In the genomic region with DNA sequence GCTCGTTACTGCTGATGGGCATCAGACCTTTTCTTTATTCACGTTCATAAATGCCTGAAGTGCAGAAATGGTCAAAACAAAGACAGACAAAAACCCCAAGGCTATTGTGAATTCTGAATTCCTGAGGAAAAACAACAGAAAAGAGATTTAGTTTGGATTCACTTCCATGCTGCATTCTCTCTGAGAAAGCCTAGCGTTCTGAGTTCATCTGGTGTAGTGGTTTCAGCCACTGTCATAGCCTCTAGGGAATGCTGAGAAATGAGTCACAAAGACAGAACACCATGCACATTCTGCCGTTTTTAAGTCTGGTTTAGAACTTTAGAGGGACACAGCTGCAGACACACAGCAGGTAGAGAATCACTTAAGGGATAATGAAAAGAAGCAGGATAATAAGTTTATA, we compare ENCODE assay signal across 14 cellular contexts.
A peak's percentile ranks its signal among the peaks of the same experiment; 100 is the strongest.
DNase-seq lines count a peak whose midpoint lies in the region; ATAC-seq, FAIRE-seq and TF ChIP-seq lines count a peak whose summit lies in the region.
"Had no signal": no experiment of that assay in that cellular context is flagged by ENCODE, and none has a peak within 500 bp of the region (broad histone marks: within the 10 kb centered on the region; RNA-seq: fewer than 3 reads in every experiment).

No MANE protein-coding gene starts in this region.

- H3K27me3 ChIP-seq in BJ (ENCODE audit: control insufficient read depth, insufficient read depth, low read length) (no peaks in the 10 kb centered on the region), keratinocyte (ENCODE audit: control insufficient read depth, extremely low read depth, insufficient read depth, low read length) (no peaks in the 10 kb centered on the region)
- H3K27me3 ChIP-seq: esophagus muscularis mucosa, MG63 had no signal

- no peak for TF ChIP-seq CTCF in BJ (IDR thresholded peaks at IDR 0.05; ENCODE audit: insufficient read depth, low read depth, low read length)
- TF ChIP-seq CTCF in astrocyte of the cerebellum (IDR thresholded peaks at IDR 0.05; ENCODE audit: low read depth, low read length, missing control alignments): no peak
- TF ChIP-seq CTCF in keratinocyte (optimal IDR thresholded peaks at IDR 0.05 in 1 of 3, IDR thresholded peaks at IDR 0.05 in 1 of 3, conservative IDR thresholded peaks at IDR 0.05 in 1 of 3; ENCODE audit: extremely low read depth in 1 of 3, insufficient read depth in 2 of 3, low read length in 3 of 3): no peak
- no peak for TF ChIP-seq CTCF in lower leg skin (IDR thresholded peaks at IDR 0.05)

- dilution Hi-C loops in keratinocyte (cut with MboI; ENCODE audit: extremely low pct_ligation_motif_present, low sequenced_read_pairs): no loop called here

- 28 to 34% methylated on average over 4 of the region's 4 CpGs for WGBS in lower leg skin, 2 donors

- no peak overlapping the region for H2AFZ ChIP-seq in keratinocyte (ENCODE audit: control insufficient read depth, low read length)

- POLR2A ChIA-PET in BJ (lab: Charles Lee): no interaction called here

- H3K9me3 ChIP-seq in keratinocyte (ENCODE audit: control insufficient read depth, low read depth, low read length): no peaks in the 10 kb centered on the region
- H3K9me3 ChIP-seq: esophagus muscularis mucosa, MG63 had no signal

- TF ChIP-seq POLR2A in lower leg skin (IDR thresholded peaks at IDR 0.05): no peak

- FAIRE-seq in keratinocyte (lab: Jason Lieb, UNC): peak; percentile 29
- FAIRE-seq: colon had no signal

- no peaks in the 10 kb centered on the region for H3K9me1 ChIP-seq in keratinocyte (ENCODE audit: control insufficient read depth, extremely low read depth, insufficient read depth, low read length)

- CTCF ChIA-PET in BJ (lab: Yijun Ruan, JAX): no interaction called here

- intact Hi-C loops in lower leg skin (cut with DNase I; ENCODE audit: low total_unique reads): no loop called here

- no peaks in the 10 kb centered on the region for H4K20me1 ChIP-seq in keratinocyte (ENCODE audit: control insufficient read depth, extremely low read depth, insufficient read depth, low read length)

- in situ Hi-C loops in astrocyte of the cerebellum (cut with HindIII; ENCODE audit: low sequenced_read_pairs): no loop called here

- H3K4me3 ChIP-seq in BJ (ENCODE audit: low read depth, low read length) (no peak overlapping the region), astrocyte of the cerebellum (ENCODE audit: low read depth, low read length) (no peak overlapping the region), keratinocyte (ENCODE audit: control insufficient read depth in 2 of 3, extremely low read depth in 1 of 3, insufficient read depth in 2 of 3, low read depth in 1 of 3, low read length in 3 of 3) (no peak overlapping the region), lower leg skin (ENCODE audit: low read depth, poor library complexity, severe bottlenecking) (no peak overlapping the region)
- H3K4me3 ChIP-seq: esophagus muscularis mucosa, MG63 had no signal

- H3K36me3 ChIP-seq in BJ (ENCODE audit: control insufficient read depth, insufficient read depth, low read length): no peaks in the 10 kb centered on the region
- no peaks in the 10 kb centered on the region for H3K36me3 ChIP-seq in keratinocyte (ENCODE audit: control insufficient read depth in 2 of 2, extremely low read depth in 1 of 2, insufficient read depth in 2 of 2, low read length in 2 of 2)
- H3K36me3 ChIP-seq: esophagus muscularis mucosa, MG63 had no signal

- peak; percentile 20 for DNase-seq in BJ (ENCODE audit: low read depth)
- peak; percentile 54 for DNase-seq in HT1080 (ENCODE audit: low read depth)
- DNase-seq in astrocyte of the cerebellum (ENCODE audit: low read depth): peak; percentile 35
- DNase-seq in keratinocyte (ENCODE audit: low read depth, low spot score): no peak
- DNase-seq in middle frontal gyrus (ENCODE audit: extremely low spot score, low spot score): no peak
- no peak for DNase-seq in activated CD4-positive, alpha-beta T cell treated with anti-CD3 and anti-CD28 coated beads for 1 hour
- DNase-seq in lower leg skin (ENCODE audit: low spot score in 2 of 2): no peak
- DNase-seq: activated naive CD4-positive, alpha-beta T cell treated with anti-CD3 and anti-CD28 coated beads, Interleukin-2, amount 50 U/mL, for 16 hours; MG63; stimulated activated CD4-positive, alpha-beta T cell treated with anti-CD3 and anti-CD28 coated beads, Interleukin-4, amount 100 ng/mL, for 24 hours; stimulated activated naive B cell treated with anti-CD40 and anti-IgM and Interleukin-4, amounts not matched to agents 10 μg/mL and 1 μg/mL and 100 μg/mL, for 72 hours had no signal

- peak overlapping the region; percentile 13 for H3K4me2 ChIP-seq in keratinocyte (ENCODE audit: control insufficient read depth, extremely low read depth, insufficient read depth, low read depth, low read length)

- no peak for ATAC-seq in HG03565 (IDR thresholded peaks at IDR 0.05; ENCODE audit: unreplicated experiment)
- ATAC-seq: stimulated activated naive B cell treated with anti-CD40 and anti-IgM and Interleukin-4, amounts not matched to agents 10 μg/mL and 1 μg/mL and 100 μg/mL, for 72 hours had no signal

- no peak overlapping the region for H3K9ac ChIP-seq in keratinocyte (ENCODE audit: control insufficient read depth, extremely low read depth, insufficient read depth, low read length)

- H3K27ac ChIP-seq in keratinocyte (ENCODE audit: control insufficient read depth, insufficient read depth, low read length): no peak overlapping the region
- H3K27ac ChIP-seq: esophagus muscularis mucosa had no signal

- peaks cover 4% of the 10 kb centered on the region for H3K4me1 ChIP-seq in keratinocyte (ENCODE audit: control insufficient read depth, extremely low read depth, insufficient read depth, low read length)
- H3K4me1 ChIP-seq: esophagus muscularis mucosa had no signal

- no peaks in the 10 kb centered on the region for H3K79me2 ChIP-seq in keratinocyte (ENCODE audit: control insufficient read depth, insufficient read depth, low read length)

Comparison
In these comparisons a context has a peak if more than half of its experiments do, and no peak if none do; other contexts are left out.
1. DNase-seq: peak in BJ (single experiment), HT1080 (single experiment) and astrocyte of the cerebellum (single experiment); none in keratinocyte (single experiment), middle frontal gyrus (single experiment), activated CD4-positive, alpha-beta T cell treated with anti-CD3 and anti-CD28 coated beads for 1 hour (single experiment) and lower leg skin (0 of 2).